Comparison of ENCODE assay signal across 9 cellular contexts in the genomic region with DNA sequence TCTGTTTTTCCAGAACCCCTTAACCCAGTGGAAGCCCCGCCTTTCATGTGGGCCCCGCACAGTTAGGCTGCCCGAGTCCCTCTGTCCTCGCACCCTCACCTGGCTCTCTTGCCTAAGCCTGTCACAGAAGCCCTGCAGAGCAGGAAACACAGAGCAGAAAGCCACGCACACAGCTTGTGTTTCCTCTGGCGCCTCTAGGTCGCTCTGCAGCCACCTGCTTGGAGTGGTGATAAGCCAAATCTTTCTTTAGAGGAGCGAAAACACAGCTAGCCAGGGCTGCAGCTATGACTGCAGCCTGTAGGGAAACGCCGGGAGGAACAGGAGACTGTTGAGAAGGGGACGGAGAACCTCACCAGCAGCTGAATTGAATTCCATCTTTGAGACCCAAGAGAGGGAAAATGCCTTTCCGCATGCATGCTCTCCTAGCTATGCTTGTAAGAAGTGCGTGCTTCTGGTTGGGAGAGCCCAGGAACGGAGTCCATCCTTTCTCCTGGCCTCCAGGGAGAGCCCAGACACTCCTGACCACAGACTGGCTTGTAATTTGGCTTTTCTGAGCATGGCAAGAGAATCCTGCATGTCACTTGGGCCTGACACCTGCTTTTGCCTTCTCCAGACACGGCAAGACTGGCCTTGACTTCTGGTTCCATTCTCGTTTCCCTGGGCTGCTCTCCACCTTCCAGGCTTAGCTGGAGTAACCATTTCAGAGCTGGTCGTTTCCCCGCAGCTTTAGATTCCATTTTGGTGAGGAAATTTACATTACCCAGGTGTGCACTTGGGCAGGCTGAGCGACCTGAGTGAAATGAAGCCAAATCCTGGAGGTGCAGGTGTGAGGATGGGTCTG.
A peak's percentile ranks its signal among the peaks of the same experiment; 100 is the strongest.
DNase-seq lines count a peak whose midpoint lies in the region; ATAC-seq, FAIRE-seq and TF ChIP-seq lines count a peak whose summit lies in the region.
"Had no signal": no experiment of that assay in that cellular context is flagged by ENCODE, and none has a peak within 500 bp of the region (broad histone marks: within the 10 kb centered on the region; RNA-seq: fewer than 3 reads in every experiment).

No MANE protein-coding gene starts in this region.

- DNase-seq in H7 (peak; percentile 40), NCI-H69 (lab: John Stamatoyannopoulos, UW) (peak; percentile 74), right atrium auricular region (ENCODE audit: low spot score) (no peak), small intestine (peak; percentile 12)
- no peak for DNase-seq in activated CD4-positive, alpha-beta T cell treated with anti-CD3 and anti-CD28 coated beads, Interleukin-2, amount 50 U/mL, for 1 hour
- DNase-seq: H9, NCI-H187 treated with DMSO at 0.1 percent for 48 hours had no signal

- TF ChIP-seq CTCF in right atrium auricular region (IDR thresholded peaks at IDR 0.05) = peak in 1 of 2 donors; percentile 8

- FAIRE-seq in small intestine (lab: Jason Lieb, UNC) = no peak

- H3K27me3 ChIP-seq in H7 (ENCODE audit: control insufficient read depth, insufficient read depth, low read length) (no peaks in the 10 kb centered on the region), right atrium auricular region (no peaks in the 10 kb centered on the region), small intestine (ENCODE audit: control insufficient read depth in 2 of 2, insufficient read depth in 2 of 2, low read length in 2 of 2) (no peaks in the 10 kb centered on the region)

- H3K27ac ChIP-seq in right atrium auricular region = peak overlapping the region; percentile 16 to 21
- no peak overlapping the region for H3K27ac ChIP-seq in small intestine (ENCODE audit: low read depth in 1 of 2, low read length in 1 of 2)

- 30 to 53% (median 31%) methylated on average over 19 of the region's 19 CpGs for WGBS in small intestine, 3 donors

- H3K4me1 ChIP-seq in right atrium auricular region = peaks cover 0 to 40% of the 10 kb centered on the region in 2 donors
- no peaks in the 10 kb centered on the region for H3K4me1 ChIP-seq in small intestine (ENCODE audit: control insufficient read depth in 2 of 2, insufficient read depth in 1 of 2, low read depth in 1 of 2, low read length in 1 of 2)

- H3K36me3 ChIP-seq in H7 (replicated peaks; ENCODE audit: control insufficient read depth, insufficient read depth, low read length) (no peaks in the 10 kb centered on the region), right atrium auricular region (no peaks in the 10 kb centered on the region), small intestine (ENCODE audit: control insufficient read depth in 2 of 2, insufficient read depth in 2 of 2, low read length in 2 of 2) (no peaks in the 10 kb centered on the region)

- H3K9me3 ChIP-seq in right atrium auricular region = no peaks in the 10 kb centered on the region
- H3K9me3 ChIP-seq in small intestine (ENCODE audit: control insufficient read depth, low read depth) = no peaks in the 10 kb centered on the region

- ATAC-seq in GM19455 (IDR thresholded peaks at IDR 0.05; ENCODE audit: unreplicated experiment) = no peak
- ATAC-seq in HG03439 (IDR thresholded peaks at IDR 0.05; ENCODE audit: unreplicated experiment) = no peak

- H3K4me3 ChIP-seq in H7 (ENCODE audit: insufficient read depth, low read depth, low read length) (no peak overlapping the region), right atrium auricular region (no peak overlapping the region), small intestine (ENCODE audit: low read depth in 1 of 2, low read length in 2 of 2) (no peak overlapping the region)

Comparison
In these comparisons a context has a peak if more than half of its experiments do, and no peak if none do; other contexts are left out.
1. DNase-seq: peak in H7 (single experiment), NCI-H69 (single experiment) and small intestine (single experiment); none in right atrium auricular region (single experiment) and activated CD4-positive, alpha-beta T cell treated with anti-CD3 and anti-CD28 coated beads, Interleukin-2, amount 50 U/mL, for 1 hour (single experiment).
2. H3K27ac ChIP-seq: peak in right atrium auricular region (2 of 2); none in small intestine (0 of 2).